In genomic region chr11:31874631-31875191, GRCh38 we compare ENCODE assay signal across 25 cellular contexts.
A peak's percentile ranks its signal among the peaks of the same experiment; 100 is the strongest.
DNase-seq lines count a peak whose midpoint lies in the region; TF ChIP-seq lines count a peak whose summit lies in the region.
"Had no signal": no experiment of that assay in that cellular context is flagged by ENCODE, and none has a peak within 500 bp of the region (broad histone marks: within the 10 kb centered on the region; RNA-seq: fewer than 3 reads in every experiment).

No MANE protein-coding gene starts in this region.

- in situ Hi-C loops in T47D (cut with HindIII; ENCODE audit: low pct_unique_long_range_greater_than_20kb, low sequenced_read_pairs) = no loop called here

- no peaks in the 10 kb centered on the region for H3K9me3 ChIP-seq in BE2C
- H3K9me3 ChIP-seq: Caco-2, heart right ventricle, ovary, upper lobe of left lung had no signal

- TF ChIP-seq CTCF in BE2C (IDR thresholded peaks at IDR 0.05; ENCODE audit: low read depth, low read length) = no peak

- no peak overlapping the region for H3K4me3 ChIP-seq in BE2C (ENCODE audit: low read depth, low read length)
- H3K4me3 ChIP-seq: GM23338, heart right ventricle, ovary, upper lobe of left lung had no signal

- DNase-seq in NCI-H2081 (lab: John Stamatoyannopoulos, UW) (peak; percentile 7 to 45), NCI-H2081 treated with DMSO at 0.1 percent for 48 hours (lab: John Stamatoyannopoulos, UW) (no peak), NCI-H446 treated with DMSO at 0.1 percent for 48 hours (lab: John Stamatoyannopoulos, UW) (peak; percentile 71), T47D (ENCODE audit: low read depth in 1 of 2, low spot score in 1 of 2) (peak; percentile 15 to 46), retina (peak; percentile 51), BE2C (no peak)
- no peak for DNase-seq in central memory CD4-positive, alpha-beta T cell
- no peak for DNase-seq in stimulated activated CD4-positive, alpha-beta T cell treated with anti-CD3 and anti-CD28 coated beads, Interleukin-1b, Interleukin-23, amount 100 ng/mL, for 48 hours
- DNase-seq: activated CD4-positive, alpha-beta T cell treated with anti-CD3 and anti-CD28 coated beads, Interleukin-2, amount 10 ng/mL, durations not matched to agents 24 days and 14 days; activated CD8-positive, alpha-beta memory T cell treated with anti-CD3 and anti-CD28 coated beads, Interleukin-2, amount 10 ng/mL, durations not matched to agents 7 days and 5 days; anterior cingulate cortex; Caco-2; cerebellar nuclear complex; EL; heart right ventricle; left colon; MM.1S; naive thymus-derived CD4-positive, alpha-beta T cell; NCI-H1930; NCI-H510A; ovary; Right ventricle myocardium superior; T-helper 1 cell; upper lobe of left lung had no signal

- no peaks in the 10 kb centered on the region for H3K36me3 ChIP-seq in BE2C
- H3K36me3 ChIP-seq: heart right ventricle, ovary, upper lobe of left lung had no signal

- no peaks in the 10 kb centered on the region for H3K4me1 ChIP-seq in BE2C
- H3K4me1 ChIP-seq: Caco-2, heart right ventricle had no signal

- no peaks in the 10 kb centered on the region for H3K27me3 ChIP-seq in BE2C
- H3K27me3 ChIP-seq: ovary had no signal

Comparison
In these comparisons a context has a peak if more than half of its experiments do, and no peak if none do; other contexts are left out.
1. DNase-seq: peak in NCI-H2081 (2 of 2), NCI-H446 treated with DMSO at 0.1 percent for 48 hours (single experiment), T47D (2 of 2) and retina (single experiment); none in NCI-H2081 treated with DMSO at 0.1 percent for 48 hours (single experiment), BE2C (single experiment), central memory CD4-positive, alpha-beta T cell (single experiment) and stimulated activated CD4-positive, alpha-beta T cell treated with anti-CD3 and anti-CD28 coated beads, Interleukin-1b, Interleukin-23, amount 100 ng/mL, for 48 hours (single experiment).